ENCODE assay signal across 8 cellular contexts in the genomic region with DNA sequence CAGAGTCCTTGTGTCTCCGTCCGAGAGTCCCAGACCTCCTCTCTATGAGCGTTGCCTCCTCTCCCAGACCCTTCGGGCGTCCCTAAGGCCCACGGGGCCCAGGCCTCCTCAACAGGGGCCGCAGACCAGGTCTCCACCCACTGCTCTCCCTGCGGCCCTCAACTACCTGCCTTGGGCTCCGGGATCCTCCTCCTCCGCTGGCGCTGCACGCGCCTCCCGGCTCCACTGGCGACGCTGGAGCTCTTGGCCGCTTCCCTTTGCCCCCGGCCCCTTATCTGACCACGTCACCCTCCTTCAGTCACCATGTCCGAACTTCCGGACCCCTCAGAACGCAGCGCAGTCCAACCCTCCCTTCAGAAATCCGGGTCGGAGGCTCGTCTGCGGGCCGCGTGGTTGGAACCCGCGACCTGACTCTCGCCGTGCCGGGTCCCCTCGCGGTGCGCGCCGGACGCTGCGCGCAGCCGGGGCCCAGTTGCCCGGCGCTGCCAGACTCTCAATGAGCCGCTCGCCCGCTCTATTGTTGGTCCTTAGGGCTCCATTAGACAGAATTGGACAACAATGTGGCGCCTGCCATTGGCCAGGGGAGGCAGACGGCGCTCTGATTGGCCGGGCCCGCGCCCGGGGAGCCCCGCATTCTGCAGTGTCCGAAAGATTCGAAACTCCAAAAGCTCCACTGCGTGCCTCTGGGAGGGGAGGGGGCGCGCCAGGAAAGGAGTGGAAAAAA. TPM values are rescaled to one million over a fixed set of nuclear protein-coding genes. Genes with fewer than 3 reads are reported as not detected.
DNase-seq lines count a peak whose midpoint lies in the region; ATAC-seq lines count a peak whose summit lies in the region.

TSS of gene DMRTA2 (minus strand) at position 498 of the 724 bp plus-strand sequence. CDS start 1,907 bp downstream, outside the sequence.

- peaks cover 31% of the 10 kb centered on the region for H3K4me1 ChIP-seq in mononuclear cell (ENCODE audit: insufficient read depth, low read length)

- intact Hi-C loops in dendritic cell treated with granulocyte-macrophage colony-stimulating factor and Interleukin-4, amounts not matched to agents 40 ng/mL and 50 ng/mL, for 4 days (cut with micrococcal nuclease) = no loop called here

- peaks cover 93% of the 10 kb centered on the region for H3K27me3 ChIP-seq in mononuclear cell (ENCODE audit: insufficient read depth, low read length)

- H3K27ac Mint-ChIP-seq in activated naive CD4-positive, alpha-beta T cell treated with anti-CD3 and anti-CD28 coated beads, Interleukin-2, amount 50 U/mL, for 24 hours = no peak within 1 kb of the TSS
- no peak within 1 kb of the TSS for H3K27ac Mint-ChIP-seq in dendritic cell treated with granulocyte-macrophage colony-stimulating factor and Interleukin-4, amounts not matched to agents 40 ng/mL and 50 ng/mL, for 4 days

- no peak for DNase-seq in activated naive CD4-positive, alpha-beta T cell treated with anti-CD3 and anti-CD28 coated beads, Interleukin-2, amount 50 U/mL, for 16 hours
- DNase-seq in NCI-H510A (lab: John Stamatoyannopoulos, UW) (peak; percentile 64), 8988T (no peak)

- H3K4me3 ChIP-seq in mononuclear cell (ENCODE audit: low read length) = peak within 1 kb of the TSS; percentile 29

- no peaks in the 10 kb centered on the region for H3K9me3 Mint-ChIP-seq in activated naive CD4-positive, alpha-beta T cell treated with anti-CD3 and anti-CD28 coated beads, Interleukin-2, amount 50 U/mL, for 24 hours
- H3K9me3 Mint-ChIP-seq in dendritic cell treated with granulocyte-macrophage colony-stimulating factor and Interleukin-4, amounts not matched to agents 40 ng/mL and 50 ng/mL, for 4 days = no peaks in the 10 kb centered on the region

- H3K4me3 Mint-ChIP-seq in activated naive CD4-positive, alpha-beta T cell treated with anti-CD3 and anti-CD28 coated beads, Interleukin-2, amount 50 U/mL, for 24 hours = peak within 1 kb of the TSS; percentile 91
- H3K4me3 Mint-ChIP-seq in dendritic cell treated with granulocyte-macrophage colony-stimulating factor and Interleukin-4, amounts not matched to agents 40 ng/mL and 50 ng/mL, for 4 days = peak within 1 kb of the TSS; percentile 79

- H3K27me3 Mint-ChIP-seq in activated naive CD4-positive, alpha-beta T cell treated with anti-CD3 and anti-CD28 coated beads, Interleukin-2, amount 50 U/mL, for 24 hours = peaks cover 62% of the 10 kb centered on the region
- H3K27me3 Mint-ChIP-seq in dendritic cell treated with granulocyte-macrophage colony-stimulating factor and Interleukin-4, amounts not matched to agents 40 ng/mL and 50 ng/mL, for 4 days = peaks cover 95% of the 10 kb centered on the region

- H3K36me3 Mint-ChIP-seq in activated naive CD4-positive, alpha-beta T cell treated with anti-CD3 and anti-CD28 coated beads, Interleukin-2, amount 50 U/mL, for 24 hours = no peaks in the 10 kb centered on the region
- H3K36me3 Mint-ChIP-seq in dendritic cell treated with granulocyte-macrophage colony-stimulating factor and Interleukin-4, amounts not matched to agents 40 ng/mL and 50 ng/mL, for 4 days (ENCODE audit: low read depth) = no peaks in the 10 kb centered on the region

- no peaks in the 10 kb centered on the region for H3K9me3 ChIP-seq in mononuclear cell (ENCODE audit: low read depth, low read length)

- ATAC-seq in HG02884 (IDR thresholded peaks at IDR 0.05; ENCODE audit: unreplicated experiment) = no peak
- no peak for ATAC-seq in HG03521 (IDR thresholded peaks at IDR 0.05; ENCODE audit: unreplicated experiment)

- peaks cover 61% of the 10 kb centered on the region for H3K4me1 Mint-ChIP-seq in activated naive CD4-positive, alpha-beta T cell treated with anti-CD3 and anti-CD28 coated beads, Interleukin-2, amount 50 U/mL, for 24 hours
- H3K4me1 Mint-ChIP-seq in dendritic cell treated with granulocyte-macrophage colony-stimulating factor and Interleukin-4, amounts not matched to agents 40 ng/mL and 50 ng/mL, for 4 days (ENCODE audit: low read depth) = peaks cover 48% of the 10 kb centered on the region

RNA-seq across cellular contexts. Expression of gene DMRTA2, which starts in this region (rescaled TPM):
- total RNA-seq in mononuclear cell = under 0.01 TPM
